Comparison of ENCODE assay signal across 1 cellular context in the genomic region with DNA sequence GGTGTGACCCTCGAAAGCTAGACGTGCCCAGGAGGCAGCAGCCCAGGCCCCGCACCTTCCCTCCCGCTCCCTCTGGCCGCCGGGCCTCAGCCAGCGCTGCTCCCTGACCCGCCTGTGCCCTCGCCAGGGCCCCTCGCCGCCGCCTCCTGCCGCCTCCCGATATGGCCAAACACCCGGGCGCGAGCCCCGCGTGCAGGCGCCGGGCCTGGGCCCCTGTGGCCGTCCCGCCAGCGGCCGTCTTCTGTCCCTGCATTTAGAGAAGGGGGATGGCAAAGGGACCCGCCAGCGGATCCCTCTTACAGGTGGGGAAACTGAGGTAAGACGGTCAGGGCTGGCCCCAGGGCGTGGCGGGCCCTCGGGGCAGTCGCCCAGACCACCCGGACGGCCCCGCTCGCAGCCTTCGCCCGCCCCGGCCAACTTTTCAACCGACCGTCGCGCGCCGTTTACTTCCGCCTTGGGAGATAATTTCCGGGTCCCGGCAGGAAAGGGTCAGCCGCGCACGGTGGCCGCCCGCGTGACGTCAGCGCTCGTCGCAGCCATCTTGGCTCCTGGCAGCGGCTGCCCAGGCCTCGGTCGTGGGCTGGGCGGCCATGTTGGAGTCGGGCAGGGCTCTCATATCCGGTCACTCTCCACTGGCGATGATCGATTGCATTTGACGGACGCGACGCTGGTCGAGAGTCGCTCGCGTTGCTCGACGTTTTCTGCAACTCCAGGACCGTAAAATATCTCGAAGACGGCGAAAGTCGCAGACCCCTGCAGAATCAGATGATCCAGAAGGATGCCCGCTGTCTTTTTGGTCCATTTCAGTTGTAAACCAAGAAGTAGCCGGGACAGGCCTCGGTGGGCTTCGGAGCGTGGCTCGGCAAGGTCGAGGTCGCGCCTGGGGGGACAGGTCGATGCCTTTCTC.
TF ChIP-seq lines count a peak whose summit lies in the region.

No MANE protein-coding gene starts in this region.

TF ChIP-seq in HEK293, 187 proteins besides CTCF, POLR2A, EP300 and RAD21 (continued from another document):
- TF ChIP-seq, protein P1, sequence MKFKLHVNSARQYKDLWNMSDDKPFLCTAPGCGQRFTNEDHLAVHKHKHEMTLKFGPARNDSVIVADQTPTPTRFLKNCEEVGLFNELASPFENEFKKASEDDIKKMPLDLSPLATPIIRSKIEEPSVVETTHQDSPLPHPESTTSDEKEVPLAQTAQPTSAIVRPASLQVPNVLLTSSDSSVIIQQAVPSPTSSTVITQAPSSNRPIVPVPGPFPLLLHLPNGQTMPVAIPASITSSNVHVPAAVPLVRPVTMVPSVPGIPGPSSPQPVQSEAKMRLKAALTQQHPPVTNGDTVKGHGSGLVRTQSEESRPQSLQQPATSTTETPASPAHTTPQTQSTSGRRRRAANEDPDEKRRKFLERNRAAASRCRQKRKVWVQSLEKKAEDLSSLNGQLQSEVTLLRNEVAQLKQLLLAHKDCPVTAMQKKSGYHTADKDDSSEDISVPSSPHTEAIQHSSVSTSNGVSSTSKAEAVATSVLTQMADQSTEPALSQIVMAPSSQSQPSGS (tag by site-specific recombination; IDR thresholded peaks at IDR 0.05; ENCODE audit: low read depth): peak; percentile 96
- TF ChIP-seq ZNF169 (tag by site-specific recombination; IDR thresholded peaks at IDR 0.05): no peak
- TF ChIP-seq ZNF561 (tag by site-specific recombination; IDR thresholded peaks at IDR 0.05; ENCODE audit: borderline replicate concordance): peak; percentile 60; the same call in 1 of the 2 replicates
- no peak for TF ChIP-seq ZNF248 (tag by site-specific recombination; IDR thresholded peaks at IDR 0.05)
- TF ChIP-seq, protein P2, sequence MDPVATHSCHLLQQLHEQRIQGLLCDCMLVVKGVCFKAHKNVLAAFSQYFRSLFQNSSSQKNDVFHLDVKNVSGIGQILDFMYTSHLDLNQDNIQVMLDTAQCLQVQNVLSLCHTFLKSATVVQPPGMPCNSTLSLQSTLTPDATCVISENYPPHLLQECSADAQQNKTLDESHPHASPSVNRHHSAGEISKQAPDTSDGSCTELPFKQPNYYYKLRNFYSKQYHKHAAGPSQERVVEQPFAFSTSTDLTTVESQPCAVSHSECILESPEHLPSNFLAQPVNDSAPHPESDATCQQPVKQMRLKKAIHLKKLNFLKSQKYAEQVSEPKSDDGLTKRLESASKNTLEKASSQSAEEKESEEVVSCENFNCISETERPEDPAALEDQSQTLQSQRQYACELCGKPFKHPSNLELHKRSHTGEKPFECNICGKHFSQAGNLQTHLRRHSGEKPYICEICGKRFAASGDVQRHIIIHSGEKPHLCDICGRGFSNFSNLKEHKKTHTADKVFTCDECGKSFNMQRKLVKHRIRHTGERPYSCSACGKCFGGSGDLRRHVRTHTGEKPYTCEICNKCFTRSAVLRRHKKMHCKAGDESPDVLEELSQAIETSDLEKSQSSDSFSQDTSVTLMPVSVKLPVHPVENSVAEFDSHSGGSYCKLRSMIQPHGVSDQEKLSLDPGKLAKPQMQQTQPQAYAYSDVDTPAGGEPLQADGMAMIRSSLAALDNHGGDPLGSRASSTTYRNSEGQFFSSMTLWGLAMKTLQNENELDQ (tag by site-specific recombination; IDR thresholded peaks at IDR 0.05; ENCODE audit: low read depth): no peak
- no peak for TF ChIP-seq ZNF664 (tag by site-specific recombination; IDR thresholded peaks at IDR 0.05)
- peak; percentile 61; the same call in 1 of the 2 replicates for TF ChIP-seq ZNF777 (tag by site-specific recombination; IDR thresholded peaks at IDR 0.05; ENCODE audit: borderline replicate concordance)
- TF ChIP-seq ZSCAN30 (tag by site-specific recombination; IDR thresholded peaks at IDR 0.05): peak; percentile 82
- no peak for TF ChIP-seq ZSCAN23 (tag by site-specific recombination; IDR thresholded peaks at IDR 0.05)
- no peak; the same call in 1 of the 2 replicates for TF ChIP-seq ZNF394 (tag by site-specific recombination; IDR thresholded peaks at IDR 0.05; ENCODE audit: borderline replicate concordance)
- TF ChIP-seq GLIS1 (tag by site-specific recombination; IDR thresholded peaks at IDR 0.05): peak; percentile 49
- TF ChIP-seq ZNF544 (tag by site-specific recombination; IDR thresholded peaks at IDR 0.05): no peak
- TF ChIP-seq, protein P3, sequence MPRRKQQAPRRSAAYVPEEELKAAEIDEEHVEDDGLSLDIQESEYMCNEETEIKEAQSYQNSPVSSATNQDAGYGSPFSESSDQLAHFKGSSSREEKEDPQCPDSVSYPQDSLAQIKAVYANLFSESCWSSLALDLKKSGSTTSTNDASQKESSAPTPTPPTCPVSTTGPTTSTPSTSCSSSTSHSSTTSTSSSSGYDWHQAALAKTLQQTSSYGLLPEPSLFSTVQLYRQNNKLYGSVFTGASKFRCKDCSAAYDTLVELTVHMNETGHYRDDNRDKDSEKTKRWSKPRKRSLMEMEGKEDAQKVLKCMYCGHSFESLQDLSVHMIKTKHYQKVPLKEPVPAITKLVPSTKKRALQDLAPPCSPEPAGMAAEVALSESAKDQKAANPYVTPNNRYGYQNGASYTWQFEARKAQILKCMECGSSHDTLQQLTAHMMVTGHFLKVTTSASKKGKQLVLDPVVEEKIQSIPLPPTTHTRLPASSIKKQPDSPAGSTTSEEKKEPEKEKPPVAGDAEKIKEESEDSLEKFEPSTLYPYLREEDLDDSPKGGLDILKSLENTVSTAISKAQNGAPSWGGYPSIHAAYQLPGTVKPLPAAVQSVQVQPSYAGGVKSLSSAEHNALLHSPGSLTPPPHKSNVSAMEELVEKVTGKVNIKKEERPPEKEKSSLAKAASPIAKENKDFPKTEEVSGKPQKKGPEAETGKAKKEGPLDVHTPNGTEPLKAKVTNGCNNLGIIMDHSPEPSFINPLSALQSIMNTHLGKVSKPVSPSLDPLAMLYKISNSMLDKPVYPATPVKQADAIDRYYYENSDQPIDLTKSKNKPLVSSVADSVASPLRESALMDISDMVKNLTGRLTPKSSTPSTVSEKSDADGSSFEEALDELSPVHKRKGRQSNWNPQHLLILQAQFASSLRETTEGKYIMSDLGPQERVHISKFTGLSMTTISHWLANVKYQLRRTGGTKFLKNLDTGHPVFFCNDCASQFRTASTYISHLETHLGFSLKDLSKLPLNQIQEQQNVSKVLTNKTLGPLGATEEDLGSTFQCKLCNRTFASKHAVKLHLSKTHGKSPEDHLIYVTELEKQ (tag by site-specific recombination; IDR thresholded peaks at IDR 0.05; ENCODE audit: borderline replicate concordance): peak; percentile 69
- TF ChIP-seq, protein P4, sequence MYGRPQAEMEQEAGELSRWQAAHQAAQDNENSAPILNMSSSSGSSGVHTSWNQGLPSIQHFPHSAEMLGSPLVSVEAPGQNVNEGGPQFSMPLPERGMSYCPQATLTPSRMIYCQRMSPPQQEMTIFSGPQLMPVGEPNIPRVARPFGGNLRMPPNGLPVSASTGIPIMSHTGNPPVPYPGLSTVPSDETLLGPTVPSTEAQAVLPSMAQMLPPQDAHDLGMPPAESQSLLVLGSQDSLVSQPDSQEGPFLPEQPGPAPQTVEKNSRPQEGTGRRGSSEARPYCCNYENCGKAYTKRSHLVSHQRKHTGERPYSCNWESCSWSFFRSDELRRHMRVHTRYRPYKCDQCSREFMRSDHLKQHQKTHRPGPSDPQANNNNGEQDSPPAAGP (tag by site-specific recombination; IDR thresholded peaks at IDR 0.05): peak; percentile 65; the same call in 1 of the 2 replicates
